ENCODE assay signal across 8 cellular contexts in the genomic region with DNA sequence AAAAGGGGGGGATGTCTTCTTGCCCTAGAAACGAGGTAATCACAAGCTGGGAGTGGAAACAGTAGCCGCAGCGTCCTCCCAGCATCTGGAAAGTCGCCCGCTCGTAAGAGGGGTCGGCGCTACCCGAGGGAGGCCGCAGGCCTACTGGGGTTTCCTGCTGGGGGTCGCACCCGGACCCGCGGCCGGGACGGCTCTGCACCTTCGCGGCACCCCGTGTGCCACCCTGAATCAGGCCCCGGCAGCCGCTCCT.
DNase-seq lines count a peak whose midpoint lies in the region; ATAC-seq, FAIRE-seq and TF ChIP-seq lines count a peak whose summit lies in the region.

No MANE protein-coding gene starts in this region.

- peak overlapping the region; percentile 81 for H3K4me2 ChIP-seq in DND-41 (ENCODE audit: insufficient read depth, low read length)

- H3K9me3 ChIP-seq in DND-41 (ENCODE audit: insufficient read depth, low read length, severe bottlenecking) (no peaks in the 10 kb centered on the region), mucosa of rectum (ENCODE audit: control insufficient read depth in 2 of 2, low read length in 2 of 2) (no peaks in the 10 kb centered on the region)

- FAIRE-seq in urothelium cell line (lab: Jason Lieb, UNC) = no peak

- H3K27me3 ChIP-seq in DND-41 (ENCODE audit: insufficient read depth, low read length, poor library complexity) = no peaks in the 10 kb centered on the region
- no peaks in the 10 kb centered on the region for H3K27me3 ChIP-seq in mucosa of rectum (ENCODE audit: control insufficient read depth in 2 of 2, insufficient read depth in 2 of 2, low read length in 2 of 2)

- H4K20me1 ChIP-seq in DND-41 (ENCODE audit: insufficient read depth, low read length) = peaks cover 30% of the 10 kb centered on the region

- peak overlapping the region; percentile 97 for H3K27ac ChIP-seq in DND-41 (ENCODE audit: low read length)
- H3K27ac ChIP-seq in mucosa of rectum (ENCODE audit: low read depth in 2 of 2, low read length in 2 of 2) = peak overlapping the region; percentile 99 to 100

- no peak for TF ChIP-seq CTCF in DND-41 (IDR thresholded peaks at IDR 0.05; ENCODE audit: borderline replicate concordance, extremely low read depth, low read length, poor library complexity, severe bottlenecking)

- H3K4me3 ChIP-seq in DND-41 (ENCODE audit: low read depth in 1 of 2, low read length in 2 of 2) (peak overlapping the region; percentile 58 to 65), mucosa of rectum (ENCODE audit: low read length in 2 of 2) (peak overlapping the region; percentile 77 to 88)

- ATAC-seq in DND-41 (ENCODE audit: insufficient read depth, low read depth) = peak; percentile 11; the same call in 2 of the 3 replicates
- peak; percentile 1 for ATAC-seq in HG03469 (IDR thresholded peaks at IDR 0.05; ENCODE audit: unreplicated experiment)

- DNase-seq in DND-41 (no peak), superior temporal gyrus (ENCODE audit: extremely low spot score) (no peak), DMS153 treated with DMSO at 0.1 percent for 48 hours (lab: John Stamatoyannopoulos, UW; ENCODE audit: unreplicated experiment) (no peak), urothelium cell line (ENCODE audit: low spot score) (no peak)
- DNase-seq in central memory CD4-positive, alpha-beta T cell = peak; percentile 30
- no peak for DNase-seq in NK-92 treated with Interleukin-12 subunit alpha and Interleukin-12 subunit beta, amount 100 ng/mL, for 24 hours (lab: John Stamatoyannopoulos, UW)

- peaks cover 92% of the 10 kb centered on the region for H3K79me2 ChIP-seq in DND-41 (ENCODE audit: insufficient read depth, low read length)

- peaks cover 65% of the 10 kb centered on the region for H3K4me1 ChIP-seq in DND-41 (ENCODE audit: insufficient read depth, low read length)
- H3K4me1 ChIP-seq in mucosa of rectum (ENCODE audit: control insufficient read depth in 2 of 2, insufficient read depth in 2 of 2, low read length in 2 of 2) = peaks cover 25 to 29% of the 10 kb centered on the region in 2 donors

- peak overlapping the region; percentile 98 for H3K9ac ChIP-seq in DND-41 (ENCODE audit: low read depth, low read length)
- peak overlapping the region; percentile 97 to 98 for H3K9ac ChIP-seq in mucosa of rectum (ENCODE audit: low read depth in 1 of 2, low read length in 2 of 2)

- H3K36me3 ChIP-seq in DND-41 (ENCODE audit: insufficient read depth, low read length) (peaks cover 10% of the 10 kb centered on the region), mucosa of rectum (ENCODE audit: control insufficient read depth in 2 of 2, insufficient read depth in 2 of 2, low read length in 2 of 2) (no peaks in the 10 kb centered on the region)

- H2AFZ ChIP-seq in DND-41 (ENCODE audit: low read depth, low read length) = peak overlapping the region; percentile 70
